ENCODE assay signal across 8 cellular contexts in the genomic region with DNA sequence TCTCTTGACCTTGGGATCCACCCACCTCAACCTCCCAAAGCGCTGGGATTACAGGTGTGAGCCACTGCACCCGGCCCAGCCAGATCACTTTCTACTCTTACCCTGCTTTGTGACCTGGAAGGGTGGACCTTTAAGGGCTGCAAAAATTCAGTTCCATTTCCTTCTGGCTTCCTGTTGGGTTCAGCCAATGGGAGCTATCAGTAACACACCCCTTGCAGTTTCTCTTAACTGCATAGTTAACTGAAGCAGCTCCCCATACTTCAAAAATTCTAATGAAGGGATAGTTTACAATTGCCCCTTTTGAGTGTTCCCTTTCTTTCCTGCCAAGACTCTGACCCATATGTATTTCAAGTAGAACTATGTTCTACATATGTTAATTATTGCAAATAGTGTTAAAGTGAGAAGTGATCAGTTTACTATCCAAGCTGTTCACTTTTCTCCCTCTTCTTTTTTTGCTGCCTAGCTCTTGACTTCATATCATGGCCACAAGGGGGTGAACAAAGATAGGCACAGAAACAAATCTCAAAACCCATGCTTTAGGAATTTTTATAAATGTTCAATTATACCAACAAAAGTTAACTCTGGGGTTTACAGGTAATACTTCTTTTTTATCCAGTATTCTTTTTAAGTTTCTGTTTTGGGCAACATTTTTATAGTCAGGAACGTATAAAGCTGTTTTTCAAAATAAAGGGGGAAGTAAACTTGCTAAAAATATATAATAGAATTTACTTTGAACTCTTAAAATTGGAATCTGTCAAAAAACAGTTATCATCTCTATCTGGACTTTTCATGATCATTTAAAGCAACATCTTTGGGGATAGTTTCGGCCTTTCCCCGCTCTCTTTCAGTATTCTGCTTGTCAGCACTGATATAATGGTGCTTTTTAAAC. TPM values are rescaled to one million over a fixed set of nuclear protein-coding genes. Genes with fewer than 3 reads are reported as not detected.
DNase-seq lines count a peak whose midpoint lies in the region; ATAC-seq, FAIRE-seq and TF ChIP-seq lines count a peak whose summit lies in the region.

No MANE protein-coding gene starts in this region.

- H3K4me2 ChIP-seq in keratinocyte (ENCODE audit: control insufficient read depth, extremely low read depth, insufficient read depth, low read depth, low read length), result no peak overlapping the region

- H3K4me3 ChIP-seq in keratinocyte (ENCODE audit: control insufficient read depth in 2 of 3, extremely low read depth in 1 of 3, insufficient read depth in 2 of 3, low read depth in 1 of 3, low read length in 3 of 3), result no peak overlapping the region

- H4K20me1 ChIP-seq in keratinocyte (ENCODE audit: control insufficient read depth, extremely low read depth, insufficient read depth, low read length), result no peaks in the 10 kb centered on the region

- dilution Hi-C loops in keratinocyte (cut with MboI; ENCODE audit: extremely low pct_ligation_motif_present, low sequenced_read_pairs), result no loop called here

- no peaks in the 10 kb centered on the region for H3K9me3 ChIP-seq in keratinocyte (ENCODE audit: control insufficient read depth, low read depth, low read length)

- H2AFZ ChIP-seq in keratinocyte (ENCODE audit: control insufficient read depth, low read length), result no peak overlapping the region

- H3K27ac ChIP-seq in VCaP, result no peak overlapping the region
- H3K27ac ChIP-seq in keratinocyte (ENCODE audit: control insufficient read depth, insufficient read depth, low read length), result no peak overlapping the region

- H3K27ac Mint-ChIP-seq in activated T-cell treated with anti-CD3 and anti-CD28 coated beads, Interleukin-2, amount 50 U/mL, for 24 hours, result no peak overlapping the region

- peak; percentile 87 for TF ChIP-seq CTCF in VCaP (conservative IDR thresholded peaks at IDR 0.05)
- peak in 2 of 3 experiments; percentile 53 to 54 for TF ChIP-seq CTCF in keratinocyte (optimal IDR thresholded peaks at IDR 0.05 in 1 of 3, IDR thresholded peaks at IDR 0.05 in 1 of 3, conservative IDR thresholded peaks at IDR 0.05 in 1 of 3; ENCODE audit: extremely low read depth in 1 of 3, insufficient read depth in 2 of 3, low read length in 3 of 3)

- no peaks in the 10 kb centered on the region for H3K9me1 ChIP-seq in keratinocyte (ENCODE audit: control insufficient read depth, extremely low read depth, insufficient read depth, low read length)

- no peak for ATAC-seq in HG03460 (IDR thresholded peaks at IDR 0.05; ENCODE audit: unreplicated experiment)
- ATAC-seq in GM21786 (IDR thresholded peaks at IDR 0.05; ENCODE audit: unreplicated experiment), result no peak

- peaks cover 2% of the 10 kb centered on the region for H3K9me3 Mint-ChIP-seq in activated T-cell treated with anti-CD3 and anti-CD28 coated beads, Interleukin-2, amount 50 U/mL, for 24 hours

- no peak for FAIRE-seq in keratinocyte (lab: Jason Lieb, UNC)

- H3K4me3 Mint-ChIP-seq in activated T-cell treated with anti-CD3 and anti-CD28 coated beads, Interleukin-2, amount 50 U/mL, for 24 hours, result no peak overlapping the region

- TF ChIP-seq RAD21 in Ishikawa (IDR thresholded peaks at IDR 0.05; ENCODE audit: low read depth), result peak; percentile 78

- no peaks in the 10 kb centered on the region for H3K36me3 ChIP-seq in keratinocyte (ENCODE audit: control insufficient read depth in 2 of 2, extremely low read depth in 1 of 2, insufficient read depth in 2 of 2, low read length in 2 of 2)

- no peaks in the 10 kb centered on the region for H3K4me1 Mint-ChIP-seq in activated T-cell treated with anti-CD3 and anti-CD28 coated beads, Interleukin-2, amount 50 U/mL, for 24 hours (ENCODE audit: low read depth)

- H3K27me3 Mint-ChIP-seq in activated T-cell treated with anti-CD3 and anti-CD28 coated beads, Interleukin-2, amount 50 U/mL, for 24 hours, result peaks cover 12% of the 10 kb centered on the region

- H3K79me2 ChIP-seq in keratinocyte (ENCODE audit: control insufficient read depth, insufficient read depth, low read length), result no peaks in the 10 kb centered on the region

- peaks cover 6% of the 10 kb centered on the region for H3K36me3 Mint-ChIP-seq in activated T-cell treated with anti-CD3 and anti-CD28 coated beads, Interleukin-2, amount 50 U/mL, for 24 hours (ENCODE audit: low read depth)

- no peak overlapping the region for H3K9ac ChIP-seq in keratinocyte (ENCODE audit: control insufficient read depth, extremely low read depth, insufficient read depth, low read length)

- no peak for TF ChIP-seq EP300 in Ishikawa (IDR thresholded peaks at IDR 0.05; ENCODE audit: borderline replicate concordance)

- no peaks in the 10 kb centered on the region for H3K4me1 ChIP-seq in keratinocyte (ENCODE audit: control insufficient read depth, extremely low read depth, insufficient read depth, low read length)

- DNase-seq in NCI-H2081 (lab: John Stamatoyannopoulos, UW) (peak; percentile 5 to 15), NCI-H2081 treated with DMSO at 0.1 percent for 48 hours (lab: John Stamatoyannopoulos, UW) (no peak), keratinocyte (ENCODE audit: low read depth, low spot score) (no peak)
- DNase-seq in activated T-cell treated with anti-CD3 and anti-CD28 coated beads, Interleukin-2, amount 50 U/mL, for 24 hours, result no peak

- no peaks in the 10 kb centered on the region for H3K27me3 ChIP-seq in keratinocyte (ENCODE audit: control insufficient read depth, extremely low read depth, insufficient read depth, low read length)

TF ChIP-seq in Ishikawa, 13 proteins besides CTCF, POLR2A, EP300 and RAD21:
- TF ChIP-seq ZBTB7A (IDR thresholded peaks at IDR 0.05; ENCODE audit: low read depth) (no peak), CREB1 (IDR thresholded peaks at IDR 0.05; ENCODE audit: low read depth) (no peak), TCF12 (IDR thresholded peaks at IDR 0.05; ENCODE audit: low read depth) (no peak), NFIC (IDR thresholded peaks at IDR 0.05) (no peak), TEAD4 (IDR thresholded peaks at IDR 0.05) (no peak), USF1 (IDR thresholded peaks at IDR 0.05) (no peak), REST (IDR thresholded peaks at IDR 0.05; ENCODE audit: low read depth) (no peak), FOXM1 (IDR thresholded peaks at IDR 0.05; ENCODE audit: borderline replicate concordance, low read depth) (no peak), YY1 (IDR thresholded peaks at IDR 0.05; ENCODE audit: low read depth) (no peak), EGR1 (IDR thresholded peaks at IDR 0.05) (no peak), CEBPB (IDR thresholded peaks at IDR 0.05) (no peak), TAF1 (IDR thresholded peaks at IDR 0.05; ENCODE audit: low read depth) (no peak)
- TF ChIP-seq, protein P1, sequence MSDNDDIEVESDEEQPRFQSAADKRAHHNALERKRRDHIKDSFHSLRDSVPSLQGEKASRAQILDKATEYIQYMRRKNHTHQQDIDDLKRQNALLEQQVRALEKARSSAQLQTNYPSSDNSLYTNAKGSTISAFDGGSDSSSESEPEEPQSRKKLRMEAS (IDR thresholded peaks at IDR 0.05), result no peak

RNA-seq across cellular contexts. Expression of gene PGBD4, which starts 8.1 kb away (rescaled TPM):
- polyA plus RNA-seq in keratinocyte, result 1.1 to 2.7 TPM (median 2.3 TPM) in 3 replicates
- 1.4 TPM for polyA plus RNA-seq in keratinocyte (2011; ENCODE audit: low read depth)
- 0.51 and 0.88 TPM in 2 replicates for polyA plus RNA-seq in keratinocyte (2011; cell fraction: cytosol; rRNA removed)
- 4.6 and 5.0 TPM in 2 replicates for polyA plus RNA-seq in keratinocyte (2011; cell fraction: nucleus; rRNA removed)
- 0.68 and 1.3 TPM in 2 replicates for polyA plus RNA-seq in keratinocyte (2012; ENCODE audit: low replicate concordance)
- polyA minus RNA-seq in keratinocyte, result 0.39 to 1.9 TPM (median 1.6 TPM) in 3 replicates
- 0.96 TPM for polyA minus RNA-seq in keratinocyte (2011; cell fraction: cytosol; rRNA and poly(A)+ RNA removed)
- polyA minus RNA-seq in keratinocyte (2011; cell fraction: nucleus; rRNA and poly(A)+ RNA removed), result 1.4 and 2.1 TPM in 2 replicates

RNA-seq across cellular contexts. Expression of gene EMC7, which starts 8.4 kb away (rescaled TPM):
- polyA plus RNA-seq in keratinocyte, result 68.2 to 101 TPM (median 77.3 TPM) in 3 replicates
- 149 TPM for polyA plus RNA-seq in keratinocyte (2011; ENCODE audit: low read depth)
- 51.3 and 82.7 TPM in 2 replicates for polyA plus RNA-seq in keratinocyte (2011; cell fraction: cytosol; rRNA removed)
- 82.1 and 105 TPM in 2 replicates for polyA plus RNA-seq in keratinocyte (2011; cell fraction: nucleus; rRNA removed)
- 80.0 and 104 TPM in 2 replicates for polyA plus RNA-seq in keratinocyte (2012; ENCODE audit: low replicate concordance)
- polyA minus RNA-seq in keratinocyte, result 18.0 to 36.0 TPM (median 22.1 TPM) in 3 replicates
- polyA minus RNA-seq in keratinocyte (2011; cell fraction: cytosol; rRNA and poly(A)+ RNA removed), result 20.0 TPM
- polyA minus RNA-seq in keratinocyte (2011; cell fraction: nucleus; rRNA and poly(A)+ RNA removed), result 15.0 and 20.9 TPM in 2 replicates

Comparison
In these comparisons a context has a peak if more than half of its experiments do, and no peak if none do; other contexts are left out.
1. DNase-seq: peak in NCI-H2081 (2 of 2); none in NCI-H2081 treated with DMSO at 0.1 percent for 48 hours (single experiment), keratinocyte (single experiment) and activated T-cell treated with anti-CD3 and anti-CD28 coated beads, Interleukin-2, amount 50 U/mL, for 24 hours (single experiment).